ENCODE assay signal across 20 cellular contexts in genomic region chr9:89615661-89616060, GRCh38. TPM values are rescaled to one million over a fixed set of nuclear protein-coding genes. Genes with fewer than 3 reads are reported as not detected.
"Had no signal": no experiment of that assay in that cellular context is flagged by ENCODE, and none has a peak within 500 bp of the region (broad histone marks: within the 10 kb centered on the region; RNA-seq: fewer than 3 reads in every experiment).

No MANE protein-coding gene starts in this region.

- ATAC-seq: effector memory CD8-positive, alpha-beta T cell; gastroesophageal sphincter; mucosa of descending colon; naive thymus-derived CD8-positive, alpha-beta T cell had no signal

- H2AFZ ChIP-seq: hepatocyte had no signal

- H3K9me3 ChIP-seq: esophagus squamous epithelium, gastroesophageal sphincter, mucosa of descending colon, ovary, stomach, thoracic aorta, transverse colon had no signal

- H3K9me3 Mint-ChIP-seq: dendritic cell treated with granulocyte-macrophage colony-stimulating factor and Interleukin-4, amounts not matched to agents 40 ng/mL and 50 ng/mL, for 4 days; effector memory CD8-positive, alpha-beta T cell had no signal

- H3K4me3 ChIP-seq: esophagus squamous epithelium, gastroesophageal sphincter, hepatocyte, mucosa of descending colon, ovary, right atrium auricular region, stomach, thoracic aorta, transverse colon had no signal

- H3K4me1 Mint-ChIP-seq: naive thymus-derived CD8-positive, alpha-beta T cell had no signal

- H3K4me1 ChIP-seq: right atrium auricular region, transverse colon had no signal

- H3K27ac ChIP-seq: esophagus squamous epithelium, gastroesophageal sphincter, hepatocyte, ovary, right atrium auricular region, stomach, thoracic aorta, transverse colon had no signal

- H3K36me3 ChIP-seq: esophagus squamous epithelium, gastroesophageal sphincter, ovary, right atrium auricular region, stomach, thoracic aorta, transverse colon had no signal

- H3K27me3 ChIP-seq: esophagus squamous epithelium, gastroesophageal sphincter, hepatocyte, ovary, right atrium auricular region, stomach, transverse colon had no signal

- H3K4me2 ChIP-seq: hepatocyte had no signal

- DNase-seq: central memory CD4-positive, alpha-beta T cell; effector memory CD8-positive, alpha-beta T cell; esophagus squamous epithelium; foreskin fibroblast; mammary epithelial cell; mucosa of descending colon; naive thymus-derived CD8-positive, alpha-beta T cell; ovary; small intestine; stimulated activated CD4-positive, alpha-beta T cell treated with anti-CD3 and anti-CD28 coated beads, Interleukin-12 subunit alpha, Interleukin-12 subunit beta, amount 100 ng/mL, for 4 hours; stimulated activated naive CD4-positive, alpha-beta T cell; stomach; substantia nigra; transverse colon had no signal

- H3K27ac Mint-ChIP-seq: dendritic cell treated with granulocyte-macrophage colony-stimulating factor and Interleukin-4, amounts not matched to agents 40 ng/mL and 50 ng/mL, for 4 days; effector memory CD8-positive, alpha-beta T cell; naive thymus-derived CD8-positive, alpha-beta T cell had no signal

- H3K4me3 Mint-ChIP-seq: dendritic cell treated with granulocyte-macrophage colony-stimulating factor and Interleukin-4, amounts not matched to agents 40 ng/mL and 50 ng/mL, for 4 days; effector memory CD8-positive, alpha-beta T cell; naive thymus-derived CD8-positive, alpha-beta T cell had no signal

RNA-seq across cellular contexts. Expression of gene GADD45G, which starts 10.8 kb away (rescaled TPM):
- total RNA-seq: epithelial cell of proximal tubule had no signal
